In genomic region chr15:91849749-91850161, GRCh38 we compare ENCODE assay signal across 9 cellular contexts. TPM values are rescaled to one million over a fixed set of nuclear protein-coding genes. Genes with fewer than 3 reads are reported as not detected.
DNase-seq lines count a peak whose midpoint lies in the region; ATAC-seq and TF ChIP-seq lines count a peak whose summit lies in the region.
"Had no signal": no experiment of that assay in that cellular context is flagged by ENCODE, and none has a peak within 500 bp of the region (broad histone marks: within the 10 kb centered on the region; RNA-seq: fewer than 3 reads in every experiment).

No MANE protein-coding gene starts in this region.

- no peaks in the 10 kb centered on the region for H3K9me3 ChIP-seq in prostate gland

- DNase-seq in AML-193 (lab: John Stamatoyannopoulos, UW) (peak; percentile 79 to 84), GM23338 (ENCODE audit: low spot score) (peak; percentile 67), SK-MEL-5 (ENCODE audit: low read depth, low spot score) (peak; percentile 77), epidermal melanocyte (ENCODE audit: insufficient read length, low spot score) (peak; percentile 32), prostate gland (ENCODE audit: low spot score) (no peak), NCI-H1092 (lab: John Stamatoyannopoulos, UW) (no peak), NCI-H2029 treated with DMSO at 0.1 percent for 48 hours (lab: John Stamatoyannopoulos, UW) (no peak)

- no peaks in the 10 kb centered on the region for H3K79me2 ChIP-seq in GM23338 (replicated peaks; ENCODE audit: insufficient read depth)

- 87% methylated on average over 7 of the region's 7 CpGs for WGBS in prostate gland

- no peak for TF ChIP-seq POLR2A in prostate gland (IDR thresholded peaks at IDR 0.05)

- H3K4me1 ChIP-seq in GM23338 (ENCODE audit: insufficient read depth): peaks cover 19% of the 10 kb centered on the region
- H3K4me1 ChIP-seq in prostate gland (replicated peaks): no peaks in the 10 kb centered on the region

- H3K9me2 ChIP-seq in GM23338 (ENCODE audit: insufficient read depth): no peaks in the 10 kb centered on the region

- H2AFZ ChIP-seq in GM23338: no peak overlapping the region

- H3K4me1 Mint-ChIP-seq in GM23338: peaks cover 12% of the 10 kb centered on the region

- H3K4me3 ChIP-seq in GM23338 (no peak overlapping the region), prostate gland (no peak overlapping the region)

- H3K36me3 ChIP-seq in GM23338 (ENCODE audit: insufficient read depth): no peaks in the 10 kb centered on the region
- H3K36me3 ChIP-seq in prostate gland: no peaks in the 10 kb centered on the region

- no peak overlapping the region for H3K4me2 ChIP-seq in GM23338

- no peaks in the 10 kb centered on the region for H4K20me1 ChIP-seq in GM23338 (replicated peaks; ENCODE audit: insufficient read depth)

- in situ Hi-C loops in SK-MEL-5 (cut with HindIII; ENCODE audit: low pct_unique_long_range_greater_than_20kb, low sequenced_read_pairs): no loop called here

- H3K27me3 ChIP-seq in GM23338 (ENCODE audit: insufficient read depth) (peaks cover 6% of the 10 kb centered on the region), prostate gland (replicated peaks; ENCODE audit: insufficient read depth) (no peaks in the 10 kb centered on the region)

- ATAC-seq in GM23338 (no peak), HG03025 (IDR thresholded peaks at IDR 0.05; ENCODE audit: low FRiP score, unreplicated experiment) (no peak)

- TF ChIP-seq CTCF in GM23338 (conservative IDR thresholded peaks at IDR 0.05; ENCODE audit: low read depth in 2 of 2) (peak; percentile 58 to 63), prostate gland (IDR thresholded peaks at IDR 0.05) (peak in 3 of 4 experiments; percentile 20 to 59 (median 33))

- 0 out of 2 replicates have a peak, but pooled peaks cover 6% of the 10 kb centered on the region for H3F3A ChIP-seq in GM23338 (replicated peaks; ENCODE audit: low read depth)

- H3K36me3 Mint-ChIP-seq in GM23338 (ENCODE audit: low read depth): no peaks in the 10 kb centered on the region
- H3K36me3 Mint-ChIP-seq: memory B cell had no signal

- intact Hi-C loops in prostate gland (cut with DNase I): loop anchor here (5.0 kb wide), 1 partner anchor 93 kb away; no protein-coding TSS in a partner anchor

- no peak overlapping the region for H3K27ac ChIP-seq in GM23338 (ENCODE audit: low read depth)
- no peak overlapping the region for H3K27ac ChIP-seq in prostate gland

- no peak overlapping the region for H3K4me3 Mint-ChIP-seq in GM23338
- H3K4me3 Mint-ChIP-seq: memory B cell had no signal

- no peaks in the 10 kb centered on the region; the same call in 2 of the 3 replicates for H3K9me3 Mint-ChIP-seq in GM23338
- H3K9me3 Mint-ChIP-seq: memory B cell had no signal

- H3K27ac Mint-ChIP-seq in GM23338: no peak overlapping the region
- H3K27ac Mint-ChIP-seq: memory B cell had no signal

- peaks cover 12% of the 10 kb centered on the region for H3K27me3 Mint-ChIP-seq in GM23338 (ENCODE audit: insufficient read depth, low read depth, poor library complexity)

TF ChIP-seq in GM23338, 12 proteins besides CTCF, POLR2A, EP300 and RAD21 (continues in another document):
- no peak for TF ChIP-seq ZNF114 (CRISPR knock-in tag; IDR thresholded peaks at IDR 0.05)
- no peak for TF ChIP-seq POLR2AphosphoS5 (IDR thresholded peaks at IDR 0.05; ENCODE audit: low read depth)
- TF ChIP-seq STAT1 (IDR thresholded peaks at IDR 0.05; ENCODE audit: unreplicated experiment): no peak
- no peak for TF ChIP-seq ZNF331 (CRISPR knock-in tag; IDR thresholded peaks at IDR 0.05; ENCODE audit: low read depth)
- no peak for TF ChIP-seq EZH2phosphoT487 (IDR thresholded peaks at IDR 0.05; ENCODE audit: unreplicated experiment)
- TF ChIP-seq ETS1 (IDR thresholded peaks at IDR 0.05): no peak
- no peak for TF ChIP-seq REST (IDR thresholded peaks at IDR 0.05; ENCODE audit: unreplicated experiment)
- no peak for TF ChIP-seq JUNB (IDR thresholded peaks at IDR 0.05; ENCODE audit: unreplicated experiment)
- TF ChIP-seq CREB1 (CRISPR knock-in tag; IDR thresholded peaks at IDR 0.05; ENCODE audit: low read depth): no peak
- no peak for TF ChIP-seq EZH2 (IDR thresholded peaks at IDR 0.05; ENCODE audit: low read depth, unreplicated experiment)
- TF ChIP-seq NANOG (IDR thresholded peaks at IDR 0.05; ENCODE audit: borderline replicate concordance): no peak

RNA-seq across cellular contexts. Expression of gene SLCO3A1, which starts 3.8 kb away (rescaled TPM):
- 9.4 and 11.5 TPM in 2 replicates for total RNA-seq in GM23338 (2014; rRNA removed; shearing (Covaris generic))
- 7.3 and 10.7 TPM in 2 replicates for polyA plus RNA-seq in GM23338 (2016; fragmentation: Nextera tagmentation; extraction: Ambion mirVana)
- 1.7 and 2.5 TPM in 2 replicates for total RNA-seq in SK-MEL-5 (2014; rRNA removed; shearing (Covaris generic))
- 13.5 and 15.4 TPM in 2 replicates for polyA plus RNA-seq in SK-MEL-5 (2015; cell fraction: cytosol; rRNA removed)
- polyA plus RNA-seq in SK-MEL-5 (2015; cell fraction: nucleus; rRNA removed): 9.1 and 14.8 TPM in 2 replicates
- 10 to 100 TPM in 1 of 2 donors, 1 to 10 TPM in 1; 7.4 to 35.3 TPM for total RNA-seq in prostate gland

Comparison
In these comparisons a context has a peak if more than half of its experiments do, and no peak if none do; other contexts are left out.
1. DNase-seq: peak in AML-193 (2 of 2), GM23338 (single experiment), SK-MEL-5 (single experiment) and epidermal melanocyte (single experiment); none in prostate gland (single experiment), NCI-H1092 (single experiment) and NCI-H2029 treated with DMSO at 0.1 percent for 48 hours (single experiment).